In the genomic region with DNA sequence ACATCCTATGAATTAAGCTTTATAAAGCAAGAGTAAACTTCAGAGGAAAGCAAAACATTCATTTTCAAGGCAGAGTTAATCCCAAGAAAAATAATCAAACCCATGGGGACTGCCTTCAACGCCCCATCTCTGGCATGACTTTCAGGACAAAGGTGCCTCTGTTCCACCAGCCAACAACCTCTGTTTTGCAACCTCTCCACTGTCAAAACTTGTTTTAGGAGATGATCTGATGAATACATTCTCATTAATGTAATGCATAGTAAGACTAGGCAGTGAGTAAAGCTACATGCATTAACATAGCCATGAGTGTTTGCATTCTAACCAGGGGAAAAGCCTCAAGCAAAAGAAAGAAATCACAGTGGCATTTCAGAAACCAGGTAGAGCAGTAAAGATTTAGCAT, we compare ENCODE assay signal across 21 cellular contexts.
"Had no signal": no experiment of that assay in that cellular context is flagged by ENCODE, and none has a peak within 500 bp of the region (broad histone marks: within the 10 kb centered on the region; RNA-seq: fewer than 3 reads in every experiment).

No MANE protein-coding gene starts in this region.

- H3K4me1 ChIP-seq: gastrocnemius medialis, left ventricle myocardium inferior, testis, transverse colon had no signal

- ATAC-seq: activated naive CD4-positive, alpha-beta T cell treated with anti-CD3 and anti-CD28 coated beads, Interleukin-2, amount 50 U/mL, for 72 hours; gastrocnemius medialis; mucosa of descending colon; natural killer cell treated with Interleukin-12 subunit alpha and Interleukin-12 subunit beta and Interleukin-15 and Interleukin-18, amount 100 ng/mL, for 72 hours; right cardiac atrium had no signal

- H3K36me3 Mint-ChIP-seq: activated naive CD4-positive, alpha-beta T cell treated with anti-CD3 and anti-CD28 coated beads, Interleukin-2, amount 50 U/mL, for 72 hours; natural killer cell treated with Interleukin-12 subunit alpha and Interleukin-12 subunit beta and Interleukin-15 and Interleukin-18, amount 100 ng/mL, for 72 hours had no signal

- H3K4me1 Mint-ChIP-seq: activated CD4-positive, alpha-beta memory T cell treated with anti-CD3 and anti-CD28 coated beads, Interleukin-2, amount 10 ng/mL, durations not matched to agents 7 days and 5 days; activated CD4-positive, alpha-beta T cell treated with anti-CD3 and anti-CD28 coated beads, Interleukin-2, amount 10 ng/mL, durations not matched to agents 7 days and 5 days had no signal

- H3K27ac ChIP-seq: gastrocnemius medialis, left ventricle myocardium inferior, testis, transverse colon had no signal

- H3K27ac Mint-ChIP-seq: activated CD4-positive, alpha-beta memory T cell treated with anti-CD3 and anti-CD28 coated beads, Interleukin-2, amount 10 ng/mL, durations not matched to agents 7 days and 5 days; activated CD4-positive, alpha-beta T cell treated with anti-CD3 and anti-CD28 coated beads, Interleukin-2, amount 10 ng/mL, durations not matched to agents 7 days and 5 days; activated naive CD4-positive, alpha-beta T cell treated with anti-CD3 and anti-CD28 coated beads, Interleukin-2, amount 50 U/mL, for 72 hours; activated T-cell treated with anti-CD3 and anti-CD28 coated beads, Interleukin-2, amount 50 U/mL, for 24 hours; natural killer cell treated with Interleukin-12 subunit alpha and Interleukin-12 subunit beta and Interleukin-15 and Interleukin-18, amount 100 ng/mL, for 72 hours had no signal

- DNase-seq: activated CD4-positive, alpha-beta memory T cell treated with anti-CD3 and anti-CD28 coated beads, Interleukin-2, amount 10 ng/mL, durations not matched to agents 7 days and 5 days; activated CD4-positive, alpha-beta T cell treated with anti-CD3 and anti-CD28 coated beads for 1 hour; activated CD4-positive, alpha-beta T cell treated with anti-CD3 and anti-CD28 coated beads, Interleukin-2, amount 10 ng/mL, durations not matched to agents 7 days and 5 days; activated CD8-positive, alpha-beta memory T cell treated with anti-CD3 and anti-CD28 coated beads, Interleukin-2, amount 50 U/mL, for 48 hours; activated T-cell treated with anti-CD3 and anti-CD28 coated beads, Interleukin-2, amount 50 U/mL, for 24 hours; anterior cingulate cortex; effector CD8-positive, alpha-beta T cell; gastrocnemius medialis; glutamatergic neuron; left ventricle myocardium inferior; mucosa of descending colon; posterior cingulate gyrus; right cardiac atrium; stimulated activated CD4-positive, alpha-beta T cell treated with anti-CD3 and anti-CD28 coated beads, Interleukin-2, amount 100 ng/mL, for 48 hours; stimulated activated naive CD4-positive, alpha-beta T cell treated with Interleukin-2 at 50 U/mL for 16 hours; T-helper 2 cell; testis; transverse colon had no signal

- H3K36me3 ChIP-seq: gastrocnemius medialis, left ventricle myocardium inferior, transverse colon had no signal

- H3K4me3 Mint-ChIP-seq: activated CD4-positive, alpha-beta memory T cell treated with anti-CD3 and anti-CD28 coated beads, Interleukin-2, amount 10 ng/mL, durations not matched to agents 7 days and 5 days; activated CD4-positive, alpha-beta T cell treated with anti-CD3 and anti-CD28 coated beads, Interleukin-2, amount 10 ng/mL, durations not matched to agents 7 days and 5 days; activated T-cell treated with anti-CD3 and anti-CD28 coated beads, Interleukin-2, amount 50 U/mL, for 24 hours; natural killer cell treated with Interleukin-12 subunit alpha and Interleukin-12 subunit beta and Interleukin-15 and Interleukin-18, amount 100 ng/mL, for 72 hours had no signal

- H3K9me3 Mint-ChIP-seq: activated CD4-positive, alpha-beta memory T cell treated with anti-CD3 and anti-CD28 coated beads, Interleukin-2, amount 10 ng/mL, durations not matched to agents 7 days and 5 days; activated CD4-positive, alpha-beta T cell treated with anti-CD3 and anti-CD28 coated beads, Interleukin-2, amount 10 ng/mL, durations not matched to agents 7 days and 5 days; activated naive CD4-positive, alpha-beta T cell treated with anti-CD3 and anti-CD28 coated beads, Interleukin-2, amount 50 U/mL, for 72 hours; activated T-cell treated with anti-CD3 and anti-CD28 coated beads, Interleukin-2, amount 50 U/mL, for 24 hours had no signal

- H3K4me3 ChIP-seq: gastrocnemius medialis, left ventricle myocardium inferior, lung, mucosa of descending colon, testis, transverse colon had no signal

- H3K9me3 ChIP-seq: gastrocnemius medialis, left ventricle myocardium inferior, mucosa of descending colon, testis, transverse colon had no signal

- H3K27me3 ChIP-seq: gastrocnemius medialis, testis, transverse colon had no signal

- H3K27me3 Mint-ChIP-seq: activated CD4-positive, alpha-beta memory T cell treated with anti-CD3 and anti-CD28 coated beads, Interleukin-2, amount 10 ng/mL, durations not matched to agents 7 days and 5 days; activated CD4-positive, alpha-beta T cell treated with anti-CD3 and anti-CD28 coated beads, Interleukin-2, amount 10 ng/mL, durations not matched to agents 7 days and 5 days; activated T-cell treated with anti-CD3 and anti-CD28 coated beads, Interleukin-2, amount 50 U/mL, for 24 hours; natural killer cell treated with Interleukin-12 subunit alpha and Interleukin-12 subunit beta and Interleukin-15 and Interleukin-18, amount 100 ng/mL, for 72 hours had no signal
